In genomic region chr2:111421949-111422348, GRCh38 we compare ENCODE assay signal across 7 cellular contexts.
A peak's percentile ranks its signal among the peaks of the same experiment; 100 is the strongest.
DNase-seq lines count a peak whose midpoint lies in the region; ATAC-seq and TF ChIP-seq lines count a peak whose summit lies in the region.
"Not testable (repeated sequence)": the region's sequence is repeated elsewhere in the genome, so short reads cannot be mapped to it uniquely, and the experiment has no call there.

No MANE protein-coding gene starts in this region.

- H3K36me3 ChIP-seq in mucosa of descending colon (ENCODE audit: low read depth); upper lobe of right lung: not testable (repeated sequence)

- not testable (repeated sequence) for TF ChIP-seq CTCF in NB4 (IDR thresholded peaks at IDR 0.05; ENCODE audit: low read depth, low read length); mucosa of descending colon (IDR thresholded peaks at IDR 0.05); upper lobe of right lung (IDR thresholded peaks at IDR 0.05)

- ATAC-seq in activated naive CD8-positive, alpha-beta T cell treated with anti-CD3 and anti-CD28 coated beads, Interleukin-2, amount 10 ng/mL, durations not matched to agents 7 days and 5 days (ENCODE audit: low read depth): not testable (repeated sequence)
- ATAC-seq in esophagus mucosa (peak; percentile 28), mucosa of descending colon (peak; percentile 5), upper lobe of right lung (peak; percentile 23)

- H3K36me3 Mint-ChIP-seq in activated CD4-positive, alpha-beta memory T cell treated with anti-CD3 and anti-CD28 coated beads for 36 hours; activated naive CD8-positive, alpha-beta T cell treated with anti-CD3 and anti-CD28 coated beads, Interleukin-2, amount 10 ng/mL, durations not matched to agents 7 days and 5 days: not testable (repeated sequence)
- peaks cover 11% of the 10 kb centered on the region for H3K36me3 Mint-ChIP-seq in activated T-helper 1 cell treated with anti-CD3 and anti-CD28 coated beads, Interleukin-12 subunit alpha, Interleukin-12 subunit beta, Interleukin-2, Interleukin-4 antibody, amounts not matched to agents 30 ng/mL and 10 ng/mL and 1 ng/mL, durations not matched to agents 14 hours and 24 hours and 36 hours (ENCODE audit: low read depth)

- not testable (repeated sequence) for H3K4me1 ChIP-seq in mucosa of descending colon (ENCODE audit: low read depth); upper lobe of right lung

- H3K9me3 ChIP-seq in mucosa of descending colon, upper lobe of right lung: not testable (repeated sequence)

- not testable (repeated sequence) for H3K27me3 Mint-ChIP-seq in activated CD4-positive, alpha-beta memory T cell treated with anti-CD3 and anti-CD28 coated beads for 36 hours; activated T-helper 1 cell treated with anti-CD3 and anti-CD28 coated beads, Interleukin-12 subunit alpha, Interleukin-12 subunit beta, Interleukin-2, Interleukin-4 antibody, amounts not matched to agents 30 ng/mL and 10 ng/mL and 1 ng/mL, durations not matched to agents 14 hours and 24 hours and 36 hours (ENCODE audit: insufficient read depth); activated naive CD8-positive, alpha-beta T cell treated with anti-CD3 and anti-CD28 coated beads, Interleukin-2, amount 10 ng/mL, durations not matched to agents 7 days and 5 days

- TF ChIP-seq POLR2A in NB4 (IDR thresholded peaks at IDR 0.05; ENCODE audit: extremely low read depth, insufficient read length): not testable (repeated sequence)

- POLR2A ChIA-PET in activated CD4-positive, alpha-beta memory T cell treated with anti-CD3 and anti-CD28 coated beads for 36 hours (lab: Charles Lee); activated naive CD8-positive, alpha-beta T cell treated with anti-CD3 and anti-CD28 coated beads, Interleukin-2, amount 10 ng/mL, durations not matched to agents 7 days and 5 days (lab: Charles Lee): not testable (repeated sequence)

- not testable (repeated sequence) for H3K27ac ChIP-seq in upper lobe of right lung

- intact Hi-C loops in activated CD4-positive, alpha-beta memory T cell treated with anti-CD3 and anti-CD28 coated beads for 36 hours (cut with micrococcal nuclease); activated T-helper 1 cell treated with anti-CD3 and anti-CD28 coated beads, Interleukin-12 subunit alpha, Interleukin-12 subunit beta, Interleukin-2, Interleukin-4 antibody, amounts not matched to agents 30 ng/mL and 10 ng/mL and 1 ng/mL, durations not matched to agents 14 hours and 24 hours and 36 hours (cut with micrococcal nuclease); mucosa of descending colon (cut with DNase I, micrococcal nuclease); upper lobe of right lung (cut with DNase I): not testable (repeated sequence)

- not testable (repeated sequence) for H3K27me3 ChIP-seq in upper lobe of right lung

- DNase-seq in NB4 (ENCODE audit: low read depth): peak; percentile 1
- DNase-seq in activated CD4-positive, alpha-beta memory T cell treated with anti-CD3 and anti-CD28 coated beads for 36 hours; activated T-helper 1 cell treated with anti-CD3 and anti-CD28 coated beads, Interleukin-12 subunit alpha, Interleukin-12 subunit beta, Interleukin-2, Interleukin-4 antibody, amounts not matched to agents 30 ng/mL and 10 ng/mL and 1 ng/mL, durations not matched to agents 14 hours and 24 hours and 36 hours (ENCODE audit: low spot score); activated naive CD8-positive, alpha-beta T cell treated with anti-CD3 and anti-CD28 coated beads, Interleukin-2, amount 10 ng/mL, durations not matched to agents 7 days and 5 days; mucosa of descending colon; upper lobe of right lung: not testable (repeated sequence)

- peaks cover 19% of the 10 kb centered on the region for H3K4me1 Mint-ChIP-seq in activated CD4-positive, alpha-beta memory T cell treated with anti-CD3 and anti-CD28 coated beads for 36 hours (ENCODE audit: low read depth)
- H3K4me1 Mint-ChIP-seq in activated T-helper 1 cell treated with anti-CD3 and anti-CD28 coated beads, Interleukin-12 subunit alpha, Interleukin-12 subunit beta, Interleukin-2, Interleukin-4 antibody, amounts not matched to agents 30 ng/mL and 10 ng/mL and 1 ng/mL, durations not matched to agents 14 hours and 24 hours and 36 hours (ENCODE audit: low read depth): peaks cover 25% of the 10 kb centered on the region
- peaks cover 14% of the 10 kb centered on the region for H3K4me1 Mint-ChIP-seq in activated naive CD8-positive, alpha-beta T cell treated with anti-CD3 and anti-CD28 coated beads, Interleukin-2, amount 10 ng/mL, durations not matched to agents 7 days and 5 days

- not testable (repeated sequence) for H3K4me3 ChIP-seq in NB4 (ENCODE audit: low read depth, low read length); mucosa of descending colon; upper lobe of right lung

- not testable (repeated sequence) for H3K9me3 Mint-ChIP-seq in activated CD4-positive, alpha-beta memory T cell treated with anti-CD3 and anti-CD28 coated beads for 36 hours; activated T-helper 1 cell treated with anti-CD3 and anti-CD28 coated beads, Interleukin-12 subunit alpha, Interleukin-12 subunit beta, Interleukin-2, Interleukin-4 antibody, amounts not matched to agents 30 ng/mL and 10 ng/mL and 1 ng/mL, durations not matched to agents 14 hours and 24 hours and 36 hours; activated naive CD8-positive, alpha-beta T cell treated with anti-CD3 and anti-CD28 coated beads, Interleukin-2, amount 10 ng/mL, durations not matched to agents 7 days and 5 days

- CTCF ChIA-PET in activated CD4-positive, alpha-beta memory T cell treated with anti-CD3 and anti-CD28 coated beads for 36 hours (lab: Charles Lee): not testable (repeated sequence)

- H3K27ac Mint-ChIP-seq in activated CD4-positive, alpha-beta memory T cell treated with anti-CD3 and anti-CD28 coated beads for 36 hours: not testable (repeated sequence)
- H3K27ac Mint-ChIP-seq in activated T-helper 1 cell treated with anti-CD3 and anti-CD28 coated beads, Interleukin-12 subunit alpha, Interleukin-12 subunit beta, Interleukin-2, Interleukin-4 antibody, amounts not matched to agents 30 ng/mL and 10 ng/mL and 1 ng/mL, durations not matched to agents 14 hours and 24 hours and 36 hours: peak overlapping the region; percentile 10
- peak overlapping the region; percentile 19 for H3K27ac Mint-ChIP-seq in activated naive CD8-positive, alpha-beta T cell treated with anti-CD3 and anti-CD28 coated beads, Interleukin-2, amount 10 ng/mL, durations not matched to agents 7 days and 5 days

- peak overlapping the region; percentile 23 for H3K4me3 Mint-ChIP-seq in activated CD4-positive, alpha-beta memory T cell treated with anti-CD3 and anti-CD28 coated beads for 36 hours
- H3K4me3 Mint-ChIP-seq in activated T-helper 1 cell treated with anti-CD3 and anti-CD28 coated beads, Interleukin-12 subunit alpha, Interleukin-12 subunit beta, Interleukin-2, Interleukin-4 antibody, amounts not matched to agents 30 ng/mL and 10 ng/mL and 1 ng/mL, durations not matched to agents 14 hours and 24 hours and 36 hours; activated naive CD8-positive, alpha-beta T cell treated with anti-CD3 and anti-CD28 coated beads, Interleukin-2, amount 10 ng/mL, durations not matched to agents 7 days and 5 days: not testable (repeated sequence)
